20 cellular contexts compared by ENCODE assay signal in the genomic region with DNA sequence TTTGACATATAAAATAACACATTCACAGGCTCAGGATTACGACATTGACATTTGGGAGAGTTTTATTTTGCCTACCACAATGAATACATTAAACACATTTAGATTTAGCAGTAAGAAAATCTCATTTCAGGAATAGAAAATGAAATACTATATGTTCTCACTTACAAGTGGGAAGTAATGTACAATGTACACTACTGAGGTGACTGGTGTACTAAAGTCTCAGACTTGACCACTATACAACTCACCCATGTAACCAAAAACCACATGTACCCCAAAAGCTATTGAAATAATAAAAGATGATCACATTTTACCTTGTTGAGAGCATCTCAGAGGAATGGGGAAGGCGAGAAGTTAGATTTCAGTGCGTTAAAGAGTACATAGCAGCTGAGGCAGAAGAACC.
"Had no signal": no experiment of that assay in that cellular context is flagged by ENCODE, and none has a peak within 500 bp of the region (broad histone marks: within the 10 kb centered on the region; RNA-seq: fewer than 3 reads in every experiment).

No MANE protein-coding gene starts in this region.

- H3K27me3 ChIP-seq: esophagus muscularis mucosa, pancreas, sigmoid colon, upper lobe of right lung had no signal

- ATAC-seq: activated CD8-positive, alpha-beta T cell treated with anti-CD3 and anti-CD28 coated beads, Interleukin-2, amount 10 ng/mL, durations not matched to agents 7 days and 5 days; activated T-cell treated with anti-CD3 and anti-CD28 coated beads, Interleukin-2, amount 50 U/mL, for 72 hours; pancreas; stimulated activated naive CD8-positive, alpha-beta T cell treated with anti-CD3 and anti-CD28 coated beads, Interleukin-15, amount 100 ng/mL, for 72 hours; upper lobe of right lung had no signal

- H3K4me1 ChIP-seq: esophagus muscularis mucosa, left ventricle myocardium inferior, pancreas, sigmoid colon, upper lobe of right lung had no signal

- H3K36me3 ChIP-seq: esophagus muscularis mucosa, left ventricle myocardium inferior, pancreas, sigmoid colon, upper lobe of right lung had no signal

- H3K27ac ChIP-seq: coronary artery, esophagus muscularis mucosa, left ventricle myocardium inferior, pancreas, sigmoid colon, upper lobe of right lung had no signal

- DNase-seq: activated B cell treated with CpG ODN at 0.5 μM for 24 hours; activated CD4-positive, alpha-beta T cell treated with anti-CD3 and anti-CD28 coated beads for 48 hours; activated CD8-positive, alpha-beta memory T cell treated with anti-CD3 and anti-CD28 coated beads, Interleukin-2, amount 50 U/mL, for 4 hours; activated CD8-positive, alpha-beta T cell treated with anti-CD3 and anti-CD28 coated beads, Interleukin-2, amount 10 ng/mL, durations not matched to agents 7 days and 5 days; activated gamma-delta T cell treated with Interleukin-2 at 50 U/mL for 16 hours; activated naive CD8-positive, alpha-beta T cell treated with anti-CD3 and anti-CD28 coated beads for 36 hours; activated T-cell treated with anti-CD3 and anti-CD28 coated beads, Interleukin-2, amount 50 U/mL, for 72 hours; amygdala; central memory CD4-positive, alpha-beta T cell; effector CD4-positive, alpha-beta T cell; hypothalamus; left ventricle myocardium inferior; naive B cell; pancreas; sigmoid colon; stimulated activated CD4-positive, alpha-beta T cell treated with anti-CD3 and anti-CD28 coated beads, Interleukin-1b, Interleukin-23, amount 100 ng/mL, for 48 hours; stimulated activated naive CD8-positive, alpha-beta T cell treated with anti-CD3 and anti-CD28 coated beads, Interleukin-15, amount 100 ng/mL, for 72 hours; upper lobe of right lung had no signal

- FAIRE-seq: pancreas had no signal

- H3K9me3 ChIP-seq: pancreas, upper lobe of right lung had no signal

- H3K4me3 ChIP-seq: coronary artery, esophagus muscularis mucosa, left ventricle myocardium inferior, pancreas, sigmoid colon, upper lobe of right lung had no signal
